15 cellular contexts compared by ENCODE assay signal in genomic region chr16:89710709-89711564, GRCh38. TPM values are rescaled to one million over a fixed set of nuclear protein-coding genes. Genes with fewer than 3 reads are reported as not detected.
DNase-seq lines count a peak whose midpoint lies in the region; ATAC-seq and TF ChIP-seq lines count a peak whose summit lies in the region.
"Had no signal": no experiment of that assay in that cellular context is flagged by ENCODE, and none has a peak within 500 bp of the region (broad histone marks: within the 10 kb centered on the region; RNA-seq: fewer than 3 reads in every experiment).

No MANE protein-coding gene starts in this region.

- peak; percentile 3 for ATAC-seq in SK-N-SH treated with all-trans-retinoic acid at 6 μM for 48 hours
- ATAC-seq in HG03571 (IDR thresholded peaks at IDR 0.05; ENCODE audit: unreplicated experiment): no peak
- ATAC-seq in HG02571 (IDR thresholded peaks at IDR 0.05; ENCODE audit: unreplicated experiment): no peak

- H4K8ac ChIP-seq in H9 (replicated peaks; ENCODE audit: insufficient read length, low read depth, low read length) (no peak overlapping the region), neuronal stem cell (ENCODE audit: low read depth, low read length) (no peak overlapping the region)

- H2AFZ ChIP-seq in SK-N-SH (ENCODE audit: low read depth) (no peak overlapping the region), H9 (ENCODE audit: low read length) (no peak overlapping the region), neuronal stem cell (ENCODE audit: low read length) (no peak overlapping the region)

- CTCF ChIA-PET in SK-N-SH (lab: Yijun Ruan, JAX): interaction anchor here (1.3 to 3.0 kb wide), 3 partner anchors 9 to 150 kb away, joined by 4 to 14 read pairs (median 6); partner anchors contain the start of gene VPS9D1

- no peak overlapping the region for H4K5ac ChIP-seq in H9 (ENCODE audit: insufficient read length, low read depth, low read length)

- TF ChIP-seq EP300 in SK-N-SH (IDR thresholded peaks at IDR 0.05; ENCODE audit: borderline replicate concordance in 1 of 2, low read depth in 1 of 2, low read length in 1 of 2): no peak

- H3K27ac ChIP-seq in SK-N-SH (ENCODE audit: low read depth in 2 of 2, low read length in 1 of 2) (no peak overlapping the region), H9 (ENCODE audit: insufficient read length, low read depth, low read length) (no peak overlapping the region), neuronal stem cell (replicated peaks; ENCODE audit: low read length) (peak overlapping the region; percentile 4)
- H3K27ac ChIP-seq: sigmoid colon had no signal

- no peak overlapping the region for H2BK20ac ChIP-seq in H9 (ENCODE audit: low read depth, low read length, poor library complexity, severe bottlenecking)

- peaks cover 0 to 3% of the 10 kb centered on the region in 2 experiments; a peak in 1 of 4 replicates for H3K4me1 ChIP-seq in SK-N-SH (ENCODE audit: control insufficient read depth in 1 of 2, insufficient read depth in 2 of 2, low read depth in 1 of 2, low read length in 1 of 2)
- no peaks in the 10 kb centered on the region for H3K4me1 ChIP-seq in H9 (ENCODE audit: insufficient read depth, low read length)
- peaks cover 2 to 13% of the 10 kb centered on the region in 2 donors for H3K4me1 ChIP-seq in neuronal stem cell (ENCODE audit: control insufficient read depth in 2 of 2, insufficient read depth in 1 of 2, low read depth in 1 of 2, low read length in 2 of 2)

- no peak overlapping the region for H2BK12ac ChIP-seq in H9 (ENCODE audit: insufficient read length, low read depth, low read length)
- H2BK12ac ChIP-seq in neuronal stem cell (ENCODE audit: low read length): no peak overlapping the region

- no peak overlapping the region for H3K27ac Mint-ChIP-seq in H9
- H3K27ac Mint-ChIP-seq in chondrocyte (ENCODE audit: unreplicated experiment): no peak overlapping the region
- H3K27ac Mint-ChIP-seq: activated T-cell treated with anti-CD3 and anti-CD28 coated beads, Interleukin-2, amount 50 U/mL, for 72 hours had no signal

- H3K27me3 Mint-ChIP-seq in H9 (ENCODE audit: low read depth): peaks cover 16% of the 10 kb centered on the region
- no peaks in the 10 kb centered on the region for H3K27me3 Mint-ChIP-seq in chondrocyte (ENCODE audit: low read depth)
- H3K27me3 Mint-ChIP-seq: stimulated activated memory B cell treated with anti-CD40 and anti-IgM and Interleukin-4, amounts not matched to agents 10 μg/mL and 1 μg/mL and 100 μg/mL, for 72 hours had no signal

- H3K9me3 ChIP-seq in SK-N-SH: no peaks in the 10 kb centered on the region
- H3K9me3 ChIP-seq in H9 (ENCODE audit: control insufficient read depth, low read depth, low read length): no peaks in the 10 kb centered on the region
- peaks cover 0 to 2% of the 10 kb centered on the region in 2 donors for H3K9me3 ChIP-seq in neuronal stem cell (replicated peaks in 1 of 2; ENCODE audit: control insufficient read depth in 2 of 2, insufficient read depth in 1 of 2, low read depth in 1 of 2, low read length in 2 of 2)
- H3K9me3 ChIP-seq: sigmoid colon, transverse colon had no signal

- H2BK15ac ChIP-seq in H9 (ENCODE audit: low read depth, low read length): no peak overlapping the region
- peak overlapping the region; percentile 5 for H2BK15ac ChIP-seq in neuronal stem cell (ENCODE audit: low read length)

- H3K27me3 ChIP-seq in SK-N-SH (ENCODE audit: insufficient read depth) (no peaks in the 10 kb centered on the region), H9 (ENCODE audit: insufficient read depth, low read length) (no peaks in the 10 kb centered on the region), neuronal stem cell (ENCODE audit: control insufficient read depth in 3 of 3, insufficient read depth in 3 of 3, low read depth in 1 of 3, low read length in 3 of 3) (no peaks in the 10 kb centered on the region)

- peaks cover 9 to 26% (median 13%) of the 10 kb centered on the region in 3 experiments; a peak in 6 of 7 replicates for H3K36me3 Mint-ChIP-seq in H9 (ENCODE audit: insufficient read depth in 1 of 3, low read depth in 3 of 3)
- peaks cover 1% of the 10 kb centered on the region for H3K36me3 Mint-ChIP-seq in chondrocyte (ENCODE audit: low read depth)

- H4K91ac ChIP-seq in H9 (ENCODE audit: insufficient read length, low read depth, low read length) (no peak overlapping the region), neuronal stem cell (ENCODE audit: low read depth, low read length, poor library complexity) (no peak overlapping the region)

- no peak overlapping the region for H3K56ac ChIP-seq in H9 (ENCODE audit: insufficient read length, low read depth, low read length)

- H3K9me3 Mint-ChIP-seq in H9 (no peaks in the 10 kb centered on the region; a peak in 1 of 5 replicates), chondrocyte (ENCODE audit: low read depth) (no peaks in the 10 kb centered on the region)
- H3K9me3 Mint-ChIP-seq: activated naive CD4-positive, alpha-beta T cell treated with anti-CD3 and anti-CD28 coated beads, Interleukin-2, amount 50 U/mL, for 72 hours; activated T-cell treated with anti-CD3 and anti-CD28 coated beads, Interleukin-2, amount 50 U/mL, for 72 hours; stimulated activated memory B cell treated with anti-CD40 and anti-IgM and Interleukin-4, amounts not matched to agents 10 μg/mL and 1 μg/mL and 100 μg/mL, for 72 hours had no signal

- peaks cover 0 to 4% of the 10 kb centered on the region in 2 experiments for H3K36me3 ChIP-seq in SK-N-SH (replicated peaks in 1 of 2; ENCODE audit: control insufficient read depth in 1 of 2, insufficient read depth in 2 of 2, low read length in 1 of 2)
- peaks cover 0 to 4% of the 10 kb centered on the region in 2 donors for H3K36me3 ChIP-seq in neuronal stem cell (replicated peaks in 1 of 2; ENCODE audit: control insufficient read depth in 2 of 2, insufficient read depth in 2 of 2, low read length in 2 of 2)
- H3K36me3 ChIP-seq: sigmoid colon, transverse colon had no signal

- WGBS in SK-N-SH (ENCODE audit: low lambda C conversion rate): 97% methylated on average over 27 of the region's 63 CpGs
- no CpG with 5 or more reads among the region's 63 CpGs for WGBS in H9 (ENCODE audit: extremely low coverage, insufficient read length, low lambda C conversion rate)
- WGBS in neuronal stem cell (ENCODE audit: extremely low coverage in 2 of 2, insufficient read length in 2 of 2, insufficient replicate concordance in 1 of 2), 2 donors: no CpG with 5 or more reads among the region's 63 CpGs

- no peak for TF ChIP-seq RAD21 in SK-N-SH (IDR thresholded peaks at IDR 0.05; ENCODE audit: low read length)

- H3K14ac ChIP-seq in H9 (ENCODE audit: insufficient read depth, low read length) (no peak overlapping the region), neuronal stem cell (ENCODE audit: low read length) (peak overlapping the region; percentile 63)

- POLR2A ChIA-PET in SK-N-SH (lab: Yijun Ruan, JAX): interaction anchor here (0.6 to 2.0 kb wide), 2 partner anchors 11 to 163 kb away, joined by 3 to 6 read pairs; partner anchors contain the start of gene TCF25

- H4K20me1 ChIP-seq in SK-N-SH (ENCODE audit: insufficient read depth): no peaks in the 10 kb centered on the region
- H4K20me1 ChIP-seq in H9 (ENCODE audit: control insufficient read depth, insufficient read depth, insufficient read length): no peaks in the 10 kb centered on the region

- H3T11ph ChIP-seq in H9 (ENCODE audit: low read length): no peak overlapping the region

- no peak overlapping the region for H2AK5ac ChIP-seq in H9 (ENCODE audit: insufficient read length, low read length)
- H2AK5ac ChIP-seq in neuronal stem cell (ENCODE audit: low read depth, low read length): peak overlapping the region; percentile 97

- H3K4me3 Mint-ChIP-seq in H9 (peak overlapping the region; percentile 34 to 66; a peak in 3 of 5 replicates), chondrocyte (ENCODE audit: unreplicated experiment) (no peak overlapping the region)

- H3K4ac ChIP-seq in H9 (ENCODE audit: low read depth, low read length) (no peak overlapping the region), neuronal stem cell (ENCODE audit: low read length) (no peak overlapping the region)

- no peak overlapping the region for H3K23ac ChIP-seq in H9 (ENCODE audit: insufficient read length, low read depth, low read length)
- no peak overlapping the region for H3K23ac ChIP-seq in neuronal stem cell (ENCODE audit: low read depth, low read length, poor library complexity)

- H3K4me3 ChIP-seq in SK-N-SH (ENCODE audit: low read depth in 2 of 2, low read length in 1 of 2) (no peak overlapping the region), neuronal stem cell (ENCODE audit: low read length in 2 of 2) (no peak overlapping the region)

- H3K23me2 ChIP-seq in H9 (ENCODE audit: insufficient read length, low read depth, low read length, poor library complexity, severe bottlenecking): peaks cover 11% of the 10 kb centered on the region

- H3K9ac ChIP-seq in SK-N-SH: no peak overlapping the region
- no peak overlapping the region for H3K9ac ChIP-seq in H9 (ENCODE audit: extremely low read depth, insufficient read length, low read length)
- H3K9ac ChIP-seq in neuronal stem cell (ENCODE audit: low read depth, low read length, poor library complexity): no peak overlapping the region

- peaks cover 6% of the 10 kb centered on the region for H3F3A ChIP-seq in SK-N-SH (replicated peaks; ENCODE audit: insufficient read depth)

- H3K18ac ChIP-seq in H9 (ENCODE audit: insufficient read length, low read depth, low read length) (no peak overlapping the region), neuronal stem cell (ENCODE audit: low read length) (peak overlapping the region; percentile 92)

- H3K9me2 ChIP-seq in SK-N-SH: no peaks in the 10 kb centered on the region

- H2BK120ac ChIP-seq in H9 (ENCODE audit: low read depth, low read length, poor library complexity, severe bottlenecking): no peak overlapping the region
- H2BK120ac ChIP-seq in neuronal stem cell (ENCODE audit: low read depth, low read length): no peak overlapping the region

- H3K79me2 ChIP-seq in SK-N-SH (ENCODE audit: insufficient read depth) (peaks cover 20% of the 10 kb centered on the region), H9 (ENCODE audit: insufficient read depth, low read length) (no peaks in the 10 kb centered on the region)

- DNase-seq in SK-N-SH (no peak), H9 (peak; percentile 60), chondrocyte (ENCODE audit: low spot score) (peak; percentile 93), neuronal stem cell (ENCODE audit: low spot score) (no peak), NCI-H1694 (lab: John Stamatoyannopoulos, UW) (no peak)
- DNase-seq: NCI-H2081 treated with DMSO at 0.1 percent for 48 hours, occipital lobe, sigmoid colon had no signal

- H3K4me2 ChIP-seq in SK-N-SH (no peak overlapping the region), H9 (ENCODE audit: insufficient read depth, insufficient read length, low read length) (no peak overlapping the region), neuronal stem cell (ENCODE audit: insufficient read depth, low read length, poor library complexity, severe bottlenecking) (no peak overlapping the region)

- H3K4me1 Mint-ChIP-seq in H9: peaks cover 13 to 18% of the 10 kb centered on the region in 2 experiments
- peaks cover 3% of the 10 kb centered on the region for H3K4me1 Mint-ChIP-seq in chondrocyte (ENCODE audit: low read depth)

- no peaks in the 10 kb centered on the region for H3K79me1 ChIP-seq in H9 (ENCODE audit: insufficient read depth, low read depth, low read length, poor library complexity, severe bottlenecking)
- no peaks in the 10 kb centered on the region for H3K79me1 ChIP-seq in neuronal stem cell (ENCODE audit: low read depth, low read length)

- H2BK5ac ChIP-seq in H9 (ENCODE audit: insufficient read length, low read length) (no peak overlapping the region), neuronal stem cell (ENCODE audit: low read length) (no peak overlapping the region)

- no peak for TF ChIP-seq CTCF in SK-N-SH (IDR thresholded peaks at IDR 0.05)
- TF ChIP-seq CTCF in H9 (conservative IDR thresholded peaks at IDR 0.05): no peak
- TF ChIP-seq CTCF in chondrocyte (IDR thresholded peaks at IDR 0.05): no peak

RNA-seq across cellular contexts. Expression of gene SPATA2L, which starts 9.4 kb away (rescaled TPM):
- polyA plus RNA-seq in SK-N-SH (2012; rRNA removed): 7.8 and 8.6 TPM in 2 replicates
- polyA plus RNA-seq in SK-N-SH (2012; cell fraction: cytosol; rRNA removed): 3.8 and 6.4 TPM in 2 replicates
- 12.2 and 23.8 TPM in 2 replicates for polyA plus RNA-seq in SK-N-SH (2012; cell fraction: nucleus; rRNA removed)
- 27.1 and 27.4 TPM in 2 replicates for total RNA-seq in H9 (2021)
- 7.0 to 10.3 TPM (median 9.3 TPM) in 3 replicates for total RNA-seq in chondrocyte
- polyA plus RNA-seq in neuronal stem cell (2013, experiment 1 of 2): 5.0 TPM
- polyA plus RNA-seq in neuronal stem cell (2013, experiment 2 of 2): 5.5 TPM

RNA-seq across cellular contexts. Expression of gene VPS9D1, which starts 9.8 kb away (rescaled TPM):
- 9.2 and 10.1 TPM in 2 replicates for polyA plus RNA-seq in SK-N-SH (2012; rRNA removed)
- polyA plus RNA-seq in SK-N-SH (2012; cell fraction: cytosol; rRNA removed): 2.8 and 4.8 TPM in 2 replicates
- polyA plus RNA-seq in SK-N-SH (2012; cell fraction: nucleus; rRNA removed): 50.4 and 75.0 TPM in 2 replicates
- total RNA-seq in H9 (2021) (5.6 and 6.0 TPM in 2 replicates), chondrocyte (20.3 to 26.6 TPM (median 20.4 TPM) in 3 replicates)
- polyA plus RNA-seq in neuronal stem cell (2013, experiment 1 of 2): 5.9 TPM
- polyA plus RNA-seq in neuronal stem cell (2013, experiment 2 of 2): 6.0 TPM

RNA-seq across cellular contexts. Expression of gene ZNF276, which starts 10.4 kb away (rescaled TPM):
- polyA plus RNA-seq in SK-N-SH (2012; rRNA removed): 24.9 and 27.0 TPM in 2 replicates
- polyA plus RNA-seq in SK-N-SH (2012; cell fraction: cytosol; rRNA removed): 7.7 and 10.6 TPM in 2 replicates
- 165 and 173 TPM in 2 replicates for polyA plus RNA-seq in SK-N-SH (2012; cell fraction: nucleus; rRNA removed)
- total RNA-seq in H9 (2021) (17.4 and 18.6 TPM in 2 replicates), chondrocyte (16.2 to 23.0 TPM (median 17.4 TPM) in 3 replicates)
- 7.1 TPM for polyA plus RNA-seq in neuronal stem cell (2013, experiment 1 of 2)
- 7.7 TPM for polyA plus RNA-seq in neuronal stem cell (2013, experiment 2 of 2)

RNA-seq across cellular contexts. Expression of gene CDK10, which starts 24.4 kb away (rescaled TPM):
- polyA plus RNA-seq in SK-N-SH (2012; rRNA removed): 84.7 and 94.5 TPM in 2 replicates
- polyA plus RNA-seq in SK-N-SH (2012; cell fraction: cytosol; rRNA removed): 25.8 and 40.4 TPM in 2 replicates
- polyA plus RNA-seq in SK-N-SH (2012; cell fraction: nucleus; rRNA removed): 517 and 551 TPM in 2 replicates
- total RNA-seq in H9 (2021) (76.6 and 77.1 TPM in 2 replicates), chondrocyte (43.7 to 63.0 TPM (median 45.8 TPM) in 3 replicates)
- 59.5 TPM for polyA plus RNA-seq in neuronal stem cell (2013, experiment 1 of 2)
- polyA plus RNA-seq in neuronal stem cell (2013, experiment 2 of 2): 57.9 TPM

RNA-seq across cellular contexts. Expression of gene SPATA33, which starts 53.3 kb away (rescaled TPM):
- polyA plus RNA-seq in SK-N-SH (2012; rRNA removed): 7.2 and 8.5 TPM in 2 replicates
- polyA plus RNA-seq in SK-N-SH (2012; cell fraction: cytosol; rRNA removed): 4.7 and 5.6 TPM in 2 replicates
- 25.2 and 26.5 TPM in 2 replicates for polyA plus RNA-seq in SK-N-SH (2012; cell fraction: nucleus; rRNA removed)
- total RNA-seq in H9 (2021) (17.4 and 17.8 TPM in 2 replicates), chondrocyte (8.8 to 12.6 TPM (median 10.3 TPM) in 3 replicates)
- polyA plus RNA-seq in neuronal stem cell (2013, experiment 1 of 2): 28.9 TPM
- 29.1 TPM for polyA plus RNA-seq in neuronal stem cell (2013, experiment 2 of 2)

Comparison
In these comparisons a context has a peak if more than half of its experiments do, and no peak if none do; other contexts are left out.
1. DNase-seq: peak in H9 (single experiment) and chondrocyte (single experiment); none in SK-N-SH (single experiment), neuronal stem cell (single experiment) and NCI-H1694 (single experiment).